10 cellular contexts compared by ENCODE assay signal in the genomic region with DNA sequence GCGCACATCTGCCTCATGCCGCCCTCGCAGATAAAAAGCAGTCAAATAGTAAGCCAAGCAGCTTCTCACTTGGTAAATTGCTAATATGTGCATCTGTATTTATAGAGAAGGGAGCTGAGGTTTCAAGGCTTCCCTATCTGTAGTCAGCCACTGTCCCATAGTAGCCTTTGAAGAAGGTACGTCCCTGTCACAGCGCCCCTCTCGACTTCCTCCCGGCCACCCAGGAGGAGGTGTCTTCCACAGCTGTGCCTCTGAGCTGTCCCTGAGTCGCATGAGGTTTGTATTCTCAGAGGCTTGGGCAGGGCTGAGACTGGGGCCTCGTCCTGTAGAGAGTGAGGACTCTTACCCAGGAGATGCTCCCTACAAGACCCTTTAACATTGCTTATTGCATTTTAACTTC.
"Had no signal": no experiment of that assay in that cellular context is flagged by ENCODE, and none has a peak within 500 bp of the region (broad histone marks: within the 10 kb centered on the region; RNA-seq: fewer than 3 reads in every experiment).

No MANE protein-coding gene starts in this region.

- H3K9me3 Mint-ChIP-seq: activated T-cell treated with anti-CD3 and anti-CD28 coated beads, Interleukin-2, amount 50 U/mL, for 72 hours; memory B cell had no signal

- H3K27me3 ChIP-seq: colonic mucosa, right atrium auricular region, upper lobe of left lung had no signal

- H3K4me1 Mint-ChIP-seq: memory B cell had no signal

- H3K9me3 ChIP-seq: colonic mucosa, left ventricle myocardium inferior, right atrium auricular region, upper lobe of left lung had no signal

- H3K4me3 Mint-ChIP-seq: activated T-cell treated with anti-CD3 and anti-CD28 coated beads, Interleukin-2, amount 50 U/mL, for 72 hours; memory B cell had no signal

- H3K36me3 Mint-ChIP-seq: memory B cell had no signal

- H3K27ac Mint-ChIP-seq: activated T-cell treated with anti-CD3 and anti-CD28 coated beads, Interleukin-2, amount 50 U/mL, for 72 hours; memory B cell had no signal

- H3K36me3 ChIP-seq: colonic mucosa, left ventricle myocardium inferior, right atrium auricular region, upper lobe of left lung had no signal

- ATAC-seq: activated T-cell treated with anti-CD3 and anti-CD28 coated beads, Interleukin-2, amount 50 U/mL, for 72 hours had no signal

- H3K4me1 ChIP-seq: colonic mucosa had no signal

- DNase-seq: activated CD4-positive, alpha-beta T cell treated with anti-CD3 and anti-CD28 coated beads, Interleukin-2, amount 50 U/mL, for 48 hours; activated T-cell treated with anti-CD3 and anti-CD28 coated beads, Interleukin-2, amount 50 U/mL, for 72 hours; caudate nucleus; colonic mucosa; left ventricle myocardium inferior; small intestine; T-helper 2 cell; upper lobe of left lung had no signal

- H3K27ac ChIP-seq: colonic mucosa had no signal

- H3K4me3 ChIP-seq: colonic mucosa, left ventricle myocardium inferior, right atrium auricular region, upper lobe of left lung had no signal
